19 cellular contexts compared by ENCODE assay signal in genomic region chr6:36200154-36200891, GRCh38. TPM values are rescaled to one million over a fixed set of nuclear protein-coding genes. Genes with fewer than 3 reads are reported as not detected.
A peak's percentile ranks its signal among the peaks of the same experiment; 100 is the strongest.
DNase-seq lines count a peak whose midpoint lies in the region; ATAC-seq and TF ChIP-seq lines count a peak whose summit lies in the region.
"Had no signal": no experiment of that assay in that cellular context is flagged by ENCODE, and none has a peak within 500 bp of the region (broad histone marks: within the 10 kb centered on the region; RNA-seq: fewer than 3 reads in every experiment).

No MANE protein-coding gene starts in this region.

- peak; percentile 51 for DNase-seq in G401 (ENCODE audit: low spot score)
- DNase-seq in OCI-LY7 (ENCODE audit: low spot score): no peak
- peak; percentile 60 for DNase-seq in esophagus muscularis mucosa (ENCODE audit: extremely low spot score)
- DNase-seq in superior temporal gyrus (ENCODE audit: extremely low spot score): peak; percentile 16
- no peak for DNase-seq in GM10266 (ENCODE audit: extremely low spot score)
- no peak for DNase-seq in NCI-H2029 treated with DMSO at 0.1 percent for 48 hours (lab: John Stamatoyannopoulos, UW)
- DNase-seq: ACHN; BE2C; CD4-positive, alpha-beta memory T cell; DMS153; DMS79; GF-D8; HFFc6; KBM-7 had no signal

- POLR2A ChIA-PET in OCI-LY7 (lab: Charles Lee): no interaction called here

- TF ChIP-seq POLR2A in esophagus muscularis mucosa (IDR thresholded peaks at IDR 0.05; ENCODE audit: low read depth): no peak

- H3K4me2 ChIP-seq in OCI-LY7 (ENCODE audit: low read length): no peak overlapping the region
- H3K4me2 ChIP-seq: GM23338 had no signal

- no peaks in the 10 kb centered on the region for H3K79me2 ChIP-seq in OCI-LY7 (ENCODE audit: insufficient read depth, low read depth, low read length)

- H3K36me3 ChIP-seq in OCI-LY7 (ENCODE audit: insufficient read depth, low read length) (peaks cover 47% of the 10 kb centered on the region), esophagus muscularis mucosa (peaks cover 31 to 53% (median 48%) of the 10 kb centered on the region in 4 donors)

- H3K9me2 ChIP-seq in OCI-LY7 (ENCODE audit: insufficient read depth, low read length): no peaks in the 10 kb centered on the region

- H3K27me3 ChIP-seq in esophagus muscularis mucosa: no peaks in the 10 kb centered on the region

- no peak overlapping the region for H3K27ac ChIP-seq in OCI-LY7 (ENCODE audit: low read depth, low read length, poor library complexity, severe bottlenecking)
- H3K27ac ChIP-seq in esophagus muscularis mucosa (replicated peaks in 1 of 4): no peak overlapping the region
- H3K27ac ChIP-seq: C4-2B had no signal

- H3K4me1 ChIP-seq in OCI-LY7 (ENCODE audit: insufficient read depth, low read length, poor library complexity, severe bottlenecking) (peaks cover 26% of the 10 kb centered on the region), esophagus muscularis mucosa (peaks cover 14 to 77% (median 46%) of the 10 kb centered on the region in 4 donors)
- H3K4me1 ChIP-seq: BE2C had no signal

- H3K9me3 ChIP-seq in OCI-LY7 (ENCODE audit: low read length) (no peaks in the 10 kb centered on the region), esophagus muscularis mucosa (no peaks in the 10 kb centered on the region)

- WGBS in esophagus muscularis mucosa: 93% methylated on average over 19 of the region's 19 CpGs

- no peak for TF ChIP-seq CTCF in OCI-LY7 (conservative IDR thresholded peaks at IDR 0.05; ENCODE audit: low read length)
- no peak for TF ChIP-seq CTCF in esophagus muscularis mucosa (IDR thresholded peaks at IDR 0.05)
- TF ChIP-seq CTCF in GM10266 (IDR thresholded peaks at IDR 0.05; ENCODE audit: control insufficient read depth, insufficient read depth, low read depth, missing control alignments): no peak

- BruUV-seq in OCI-LY7 (replicated peaks; lab: Mats Ljungman, UMichigan): TSS peak; percentile 37

- ATAC-seq in HG03469 (IDR thresholded peaks at IDR 0.05; ENCODE audit: unreplicated experiment): no peak
- ATAC-seq: GM12878, GM23338, HCT116 had no signal

- TF ChIP-seq EP300 in esophagus muscularis mucosa (IDR thresholded peaks at IDR 0.05): no peak

- CTCF ChIA-PET in OCI-LY7 (lab: Charles Lee; ENCODE audit: unreplicated experiment): no interaction called here

- no peaks in the 10 kb centered on the region for H4K20me1 ChIP-seq in OCI-LY7 (ENCODE audit: insufficient read depth, low read length)

- no peak overlapping the region for H2AFZ ChIP-seq in OCI-LY7 (ENCODE audit: low read length)
- H2AFZ ChIP-seq: GM23338 had no signal

- in situ Hi-C loops in G401 (cut with HindIII; ENCODE audit: low sequenced_read_pairs): no loop called here

- intact Hi-C loops in OCI-LY7 (cut with micrococcal nuclease; ENCODE audit: unreplicated experiment) (no loop called here), esophagus muscularis mucosa (cut with DNase I) (no loop called here)

- H3K4me3 ChIP-seq in OCI-LY7 (ENCODE audit: low read depth, low read length, poor library complexity, severe bottlenecking): no peak overlapping the region
- no peak overlapping the region for H3K4me3 ChIP-seq in esophagus muscularis mucosa
- H3K4me3 ChIP-seq: GM12878, GM23338 had no signal

RNA-seq across cellular contexts. Expression of gene BRPF3, which starts 3.8 kb away (rescaled TPM):
- 11.8 and 13.9 TPM in 2 replicates for total RNA-seq in G401 (2014; rRNA removed; shearing (Covaris generic))
- 3.9 and 10.4 TPM in 2 replicates for total RNA-seq in OCI-LY7 (2014; rRNA removed; shearing (Covaris generic))
- 11.0 and 12.0 TPM in 2 replicates for total RNA-seq in OCI-LY7 (2022)
- 10 to 100 TPM; 21.5 to 34.8 (median 22.3) TPM for total RNA-seq in esophagus muscularis mucosa

Comparison
In these comparisons a context has a peak if more than half of its experiments do, and no peak if none do; other contexts are left out.
1. DNase-seq: peak in G401 (single experiment), esophagus muscularis mucosa (single experiment) and superior temporal gyrus (single experiment); none in OCI-LY7 (single experiment), GM10266 (single experiment) and NCI-H2029 treated with DMSO at 0.1 percent for 48 hours (single experiment).